In the genomic region with DNA sequence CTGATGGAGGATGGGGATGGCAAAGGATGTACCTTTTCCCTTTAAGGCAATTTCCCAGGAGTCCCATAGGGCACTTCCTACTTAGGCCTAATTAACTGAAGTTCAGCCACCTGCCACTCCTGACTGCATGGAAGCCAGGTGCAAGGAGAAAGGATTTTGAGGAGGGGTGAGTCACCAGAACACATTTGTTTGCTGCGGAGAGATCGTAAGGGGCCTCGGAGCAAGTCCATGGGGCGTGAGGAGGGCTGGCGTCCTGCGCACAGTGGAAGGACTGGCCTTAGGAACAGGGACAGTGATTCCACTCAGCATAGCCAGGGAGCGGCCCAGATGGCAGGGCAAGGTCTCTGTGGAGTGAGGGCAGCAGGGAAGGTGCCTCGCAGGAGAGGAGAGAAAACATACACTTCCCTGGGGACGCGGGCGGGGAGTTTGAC, we compare ENCODE assay signal across 1 cellular context.
TF ChIP-seq lines count a peak whose summit lies in the region.

No MANE protein-coding gene starts in this region.

TF ChIP-seq in WTC11, 78 proteins besides CTCF, POLR2A, EP300 and RAD21 (continued from another document):
- TF ChIP-seq, protein P1, sequence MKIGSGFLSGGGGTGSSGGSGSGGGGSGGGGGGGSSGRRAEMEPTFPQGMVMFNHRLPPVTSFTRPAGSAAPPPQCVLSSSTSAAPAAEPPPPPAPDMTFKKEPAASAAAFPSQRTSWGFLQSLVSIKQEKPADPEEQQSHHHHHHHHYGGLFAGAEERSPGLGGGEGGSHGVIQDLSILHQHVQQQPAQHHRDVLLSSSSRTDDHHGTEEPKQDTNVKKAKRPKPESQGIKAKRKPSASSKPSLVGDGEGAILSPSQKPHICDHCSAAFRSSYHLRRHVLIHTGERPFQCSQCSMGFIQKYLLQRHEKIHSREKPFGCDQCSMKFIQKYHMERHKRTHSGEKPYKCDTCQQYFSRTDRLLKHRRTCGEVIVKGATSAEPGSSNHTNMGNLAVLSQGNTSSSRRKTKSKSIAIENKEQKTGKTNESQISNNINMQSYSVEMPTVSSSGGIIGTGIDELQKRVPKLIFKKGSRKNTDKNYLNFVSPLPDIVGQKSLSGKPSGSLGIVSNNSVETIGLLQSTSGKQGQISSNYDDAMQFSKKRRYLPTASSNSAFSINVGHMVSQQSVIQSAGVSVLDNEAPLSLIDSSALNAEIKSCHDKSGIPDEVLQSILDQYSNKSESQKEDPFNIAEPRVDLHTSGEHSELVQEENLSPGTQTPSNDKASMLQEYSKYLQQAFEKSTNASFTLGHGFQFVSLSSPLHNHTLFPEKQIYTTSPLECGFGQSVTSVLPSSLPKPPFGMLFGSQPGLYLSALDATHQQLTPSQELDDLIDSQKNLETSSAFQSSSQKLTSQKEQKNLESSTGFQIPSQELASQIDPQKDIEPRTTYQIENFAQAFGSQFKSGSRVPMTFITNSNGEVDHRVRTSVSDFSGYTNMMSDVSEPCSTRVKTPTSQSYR (CRISPR knock-in tag; IDR thresholded peaks at IDR 0.05), result no peak
